ENCODE assay signal across 8 cellular contexts in the genomic region with DNA sequence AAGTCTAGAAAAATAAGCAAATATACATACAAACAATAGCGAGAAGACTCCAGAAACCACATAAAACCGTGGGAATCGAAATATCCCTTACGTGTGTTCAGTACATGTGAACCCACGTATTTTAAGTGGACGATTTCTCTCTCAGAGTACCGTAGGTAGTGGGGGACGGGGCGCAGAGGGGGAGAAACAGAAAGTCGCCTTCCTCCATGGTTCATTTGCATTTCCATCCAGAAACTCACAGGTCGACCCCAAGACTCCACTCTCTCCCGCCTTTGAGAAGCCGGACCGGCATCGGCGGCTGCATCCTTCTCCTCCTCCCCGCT. TPM values are rescaled to one million over a fixed set of nuclear protein-coding genes. Genes with fewer than 3 reads are reported as not detected.
DNase-seq lines count a peak whose midpoint lies in the region; TF ChIP-seq lines count a peak whose summit lies in the region.

No MANE protein-coding gene starts in this region.

- H3K27ac ChIP-seq in BLaER1 (no peak overlapping the region), dorsolateral prefrontal cortex (peak overlapping the region in 38 of 59 donors; percentile 0 to 77 (median 48))

- H3K27ac Mint-ChIP-seq in nephron = peak overlapping the region in 2 of 3 experiments; percentile 42 to 93

- H3K9me3 ChIP-seq in BLaER1 = no peaks in the 10 kb centered on the region

- H3K9ac ChIP-seq in BLaER1 = peak overlapping the region; percentile 46; the same call in 1 of the 2 replicates

- H3K4me2 ChIP-seq in BLaER1 = peak overlapping the region; percentile 94

- H3K4me1 ChIP-seq in BLaER1 = peaks cover 14% of the 10 kb centered on the region

- H3K27me3 Mint-ChIP-seq in nephron (ENCODE audit: low read depth) = peaks cover 18% of the 10 kb centered on the region

- no peak for DNase-seq in Jurkat, Clone E6-1 (ENCODE audit: low read depth, low spot score)
- DNase-seq in dorsolateral prefrontal cortex (no peak), T-helper 9 cell (no peak), D341Med (ENCODE audit: low spot score) (no peak), Ammon's horn (ENCODE audit: low spot score) (no peak)
- no peak for DNase-seq in effector CD8-positive, alpha-beta T cell (lab: John Stamatoyannopoulos, UW)

- peaks cover 7% of the 10 kb centered on the region for H3K9me3 Mint-ChIP-seq in nephron

- no peaks in the 10 kb centered on the region for H3K36me3 ChIP-seq in BLaER1

- TF ChIP-seq CTCF in dorsolateral prefrontal cortex (IDR thresholded peaks at IDR 0.05 in 54 of 56, conservative IDR thresholded peaks at IDR 0.05 in 2 of 56; ENCODE audit: low read depth in 1 of 56, partially characterized antibody in 56 of 56) (no peak), nephron (IDR thresholded peaks at IDR 0.05; ENCODE audit: unreplicated experiment in 3 of 3) (no peak)

- H4K20me1 ChIP-seq in BLaER1 = no peaks in the 10 kb centered on the region

- H3K4me3 ChIP-seq in BLaER1 (peak overlapping the region; percentile 79), dorsolateral prefrontal cortex (peak overlapping the region; percentile 52 to 86 (median 73))
- peak overlapping the region; percentile 37 for H3K4me3 ChIP-seq in Jurkat, Clone E6-1 (ENCODE audit: low read length)

- H3K36me3 Mint-ChIP-seq in nephron (ENCODE audit: low read depth) = no peaks in the 10 kb centered on the region

- peaks cover 7% of the 10 kb centered on the region for H3K4me1 Mint-ChIP-seq in nephron

- intact Hi-C loops in dorsolateral prefrontal cortex (cut with DNase I) = loop anchor here in 1 of 2 donors (2.0 to 5.0 kb wide), 2 partner anchors 110 to 178 kb away; partner anchors contain the start of gene MED23

- H3K4me3 Mint-ChIP-seq in nephron = peak overlapping the region; percentile 90 to 95 (median 91)

- peaks cover 7% of the 10 kb centered on the region; the same call in 1 of the 2 replicates for H3K27me3 ChIP-seq in BLaER1
- no peaks in the 10 kb centered on the region for H3K27me3 ChIP-seq in dorsolateral prefrontal cortex

RNA-seq across cellular contexts. Expression of gene ENPP1, which starts 0.5 kb away (rescaled TPM):
- 0.47 TPM for polyA plus RNA-seq in Jurkat, Clone E6-1 (2012; ENCODE audit: insufficient read depth, insufficient read length)
- 1 to 10 TPM in 115 of 120 experiments, under 1 TPM in 5; 0.87 to 5.2 (median 1.6) TPM for total RNA-seq in dorsolateral prefrontal cortex
